Comparison of ENCODE assay signal across 9 cellular contexts in the genomic region with DNA sequence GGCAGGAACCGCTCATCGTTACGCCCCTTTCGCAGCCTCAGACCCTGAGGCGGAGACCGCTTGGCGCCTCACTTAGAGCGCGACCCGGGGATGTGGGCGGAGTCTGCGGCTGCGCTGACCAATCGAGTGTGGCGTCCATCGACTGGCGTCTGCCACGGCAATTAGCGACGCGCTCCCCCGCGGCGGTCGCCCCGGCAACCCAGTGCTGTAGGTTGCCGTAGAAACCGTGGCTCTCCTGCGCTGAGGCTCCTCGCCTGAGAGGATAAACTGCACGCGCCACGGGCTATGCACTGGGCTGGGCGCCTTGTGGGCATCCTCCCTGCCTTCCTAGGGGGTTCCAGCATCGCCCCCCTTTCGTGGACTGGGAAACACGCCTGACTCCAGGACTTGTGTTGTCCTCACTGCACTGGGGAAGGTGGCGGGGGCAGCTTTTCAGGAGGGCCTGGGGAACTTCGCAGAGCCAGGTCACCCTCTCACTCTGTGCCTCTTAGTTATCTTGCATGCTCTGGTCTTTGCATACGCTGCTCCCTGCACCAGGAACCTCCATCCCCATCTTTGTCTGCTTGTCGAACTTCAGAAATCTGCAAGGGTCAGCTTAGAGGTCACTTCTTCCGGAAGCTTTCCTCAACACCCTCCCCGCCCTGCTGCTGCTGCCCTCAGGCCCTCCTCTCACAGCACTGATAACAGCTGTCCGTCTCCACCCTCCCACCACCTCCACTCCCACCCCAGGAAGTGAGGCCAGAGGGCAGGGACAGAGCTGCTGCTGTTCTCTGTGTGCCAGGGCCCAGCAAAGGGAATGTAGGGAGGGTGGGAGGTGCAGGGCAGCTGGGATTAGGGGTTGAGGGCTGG. TPM values are rescaled to one million over a fixed set of nuclear protein-coding genes. Genes with fewer than 3 reads are reported as not detected.
DNase-seq lines count a peak whose midpoint lies in the region; ATAC-seq and TF ChIP-seq lines count a peak whose summit lies in the region.
"Had no signal": no experiment of that assay in that cellular context is flagged by ENCODE, and none has a peak within 500 bp of the region (broad histone marks: within the 10 kb centered on the region; RNA-seq: fewer than 3 reads in every experiment).

No MANE protein-coding gene starts in this region.

- peak overlapping the region in 10 of 11 experiments; percentile 24 to 78 (median 70); a peak in 18 of 22 replicates for H3K27ac ChIP-seq in BLaER1 treated with 17β-estradiol and CSF1 and Interleukin-3, amounts not matched to agents 10 nM and 100 nM
- H3K27ac ChIP-seq: KMS-11 had no signal

- H3K9ac ChIP-seq in BLaER1 treated with 17β-estradiol and CSF1 and Interleukin-3, amounts not matched to agents 10 nM and 100 nM, result peak overlapping the region; percentile 38 to 76 (median 67); a peak in 21 of 22 replicates
- H3K9ac ChIP-seq: KMS-11 had no signal

- H4K20me1 ChIP-seq in BLaER1 treated with 17β-estradiol and CSF1 and Interleukin-3, amounts not matched to agents 10 nM and 100 nM, result peaks cover 0 to 9% (median 0%) of the 10 kb centered on the region in 11 experiments; a peak in 5 of 22 replicates

- H3K36me3 ChIP-seq in BLaER1 treated with 17β-estradiol and CSF1 and Interleukin-3, amounts not matched to agents 10 nM and 100 nM, result no peaks in the 10 kb centered on the region

- H3K9me3 Mint-ChIP-seq in endothelial cell (ENCODE audit: unreplicated experiment), result no peaks in the 10 kb centered on the region

- H3K9me3 ChIP-seq in BLaER1 treated with 17β-estradiol and CSF1 and Interleukin-3, amounts not matched to agents 10 nM and 100 nM (replicated peaks in 1 of 11), result no peaks in the 10 kb centered on the region

- peak overlapping the region; percentile 41 to 72 (median 60) for H3K4me3 ChIP-seq in BLaER1 treated with 17β-estradiol and CSF1 and Interleukin-3, amounts not matched to agents 10 nM and 100 nM

- H3K36me3 Mint-ChIP-seq in endothelial cell (ENCODE audit: low read depth, unreplicated experiment), result no peaks in the 10 kb centered on the region

- H3K27me3 Mint-ChIP-seq in endothelial cell (ENCODE audit: unreplicated experiment), result peaks cover 8% of the 10 kb centered on the region

- TF ChIP-seq CTCF in endothelial cell (IDR thresholded peaks at IDR 0.05; ENCODE audit: unreplicated experiment), result no peak

- H3K4me2 ChIP-seq in BLaER1 treated with 17β-estradiol and CSF1 and Interleukin-3, amounts not matched to agents 10 nM and 100 nM, result peak overlapping the region; percentile 85 to 98 (median 94)
- H3K4me2 ChIP-seq: KMS-11 had no signal

- peak overlapping the region; percentile 87 for H3K27ac Mint-ChIP-seq in endothelial cell (ENCODE audit: unreplicated experiment)

- ATAC-seq in GM19438 (IDR thresholded peaks at IDR 0.05; ENCODE audit: low read depth, unreplicated experiment), result peak; percentile 85

- DNase-seq in HT-29 (ENCODE audit: low spot score) (peak; percentile 45), NOMO-1 treated with DMSO at 0.1 percent for 48 hours (lab: John Stamatoyannopoulos, UW; ENCODE audit: unreplicated experiment) (peak; percentile 93), endothelial cell (ENCODE audit: low spot score) (peak; percentile 88), midbrain (lab: John Stamatoyannopoulos, UW) (peak; percentile 90)
- peak; percentile 92 for DNase-seq in activated CD8-positive, alpha-beta memory T cell treated with anti-CD3 and anti-CD28 coated beads, Interleukin-2, amount 50 U/mL, for 48 hours
- DNase-seq in stimulated activated CD8-positive, alpha-beta memory T cell treated with anti-CD3 and anti-CD28 coated beads, Interleukin-15, amount 100 ng/mL, for 4 hours (ENCODE audit: low read depth in 2 of 2), result peak; percentile 62 to 67

- peaks cover 7% of the 10 kb centered on the region for H3K4me1 Mint-ChIP-seq in endothelial cell (ENCODE audit: unreplicated experiment)

- H3K4me1 ChIP-seq in BLaER1 treated with 17β-estradiol and CSF1 and Interleukin-3, amounts not matched to agents 10 nM and 100 nM, result peaks cover 26 to 42% (median 33%) of the 10 kb centered on the region in 10 experiments

- peak overlapping the region; percentile 94 for H3K4me3 Mint-ChIP-seq in endothelial cell (ENCODE audit: unreplicated experiment)

- H3K27me3 ChIP-seq in BLaER1 treated with 17β-estradiol and CSF1 and Interleukin-3, amounts not matched to agents 10 nM and 100 nM, result no peaks in the 10 kb centered on the region

RNA-seq across cellular contexts. Expression of a gene that starts 0.5 kb away (rescaled TPM):
- total RNA-seq in HT-29 (2014; rRNA removed; shearing (Covaris generic)), result 1.0 and 1.5 TPM in 2 replicates
- not detected for total RNA-seq in endothelial cell (ENCODE audit: unreplicated experiment)

RNA-seq across cellular contexts. Expression of a gene that starts 12.5 kb away (rescaled TPM):
- total RNA-seq in HT-29 (2014; rRNA removed; shearing (Covaris generic)), result 60.1 and 75.4 TPM in 2 replicates
- total RNA-seq in endothelial cell (ENCODE audit: unreplicated experiment), result 13.5 TPM

RNA-seq across cellular contexts. Expression of a gene that starts 17.9 kb away (rescaled TPM):
- not detected in 2 replicates for total RNA-seq in HT-29 (2014; rRNA removed; shearing (Covaris generic))
- not detected for total RNA-seq in endothelial cell (ENCODE audit: unreplicated experiment)

RNA-seq across cellular contexts. Expression of a gene that starts 31.3 kb away (rescaled TPM):
- total RNA-seq in HT-29 (2014; rRNA removed; shearing (Covaris generic)), result 0.13 TPM in 1 of 2 replicates, not detected in the other
- not detected for total RNA-seq in endothelial cell (ENCODE audit: unreplicated experiment)

RNA-seq across cellular contexts. Expression of a gene that starts 32.3 kb away (rescaled TPM):
- total RNA-seq in HT-29 (2014; rRNA removed; shearing (Covaris generic)), result 27.5 and 35.1 TPM in 2 replicates
- total RNA-seq in endothelial cell (ENCODE audit: unreplicated experiment), result 113 TPM

Comparison
In these comparisons a context has a peak if more than half of its experiments do, and no peak if none do; other contexts are left out.
1. Peak in every context shown above with its lines: DNase-seq, ATAC-seq, H3K4me3 ChIP-seq and H3K27ac ChIP-seq.